8 cellular contexts compared by ENCODE assay signal in the genomic region with DNA sequence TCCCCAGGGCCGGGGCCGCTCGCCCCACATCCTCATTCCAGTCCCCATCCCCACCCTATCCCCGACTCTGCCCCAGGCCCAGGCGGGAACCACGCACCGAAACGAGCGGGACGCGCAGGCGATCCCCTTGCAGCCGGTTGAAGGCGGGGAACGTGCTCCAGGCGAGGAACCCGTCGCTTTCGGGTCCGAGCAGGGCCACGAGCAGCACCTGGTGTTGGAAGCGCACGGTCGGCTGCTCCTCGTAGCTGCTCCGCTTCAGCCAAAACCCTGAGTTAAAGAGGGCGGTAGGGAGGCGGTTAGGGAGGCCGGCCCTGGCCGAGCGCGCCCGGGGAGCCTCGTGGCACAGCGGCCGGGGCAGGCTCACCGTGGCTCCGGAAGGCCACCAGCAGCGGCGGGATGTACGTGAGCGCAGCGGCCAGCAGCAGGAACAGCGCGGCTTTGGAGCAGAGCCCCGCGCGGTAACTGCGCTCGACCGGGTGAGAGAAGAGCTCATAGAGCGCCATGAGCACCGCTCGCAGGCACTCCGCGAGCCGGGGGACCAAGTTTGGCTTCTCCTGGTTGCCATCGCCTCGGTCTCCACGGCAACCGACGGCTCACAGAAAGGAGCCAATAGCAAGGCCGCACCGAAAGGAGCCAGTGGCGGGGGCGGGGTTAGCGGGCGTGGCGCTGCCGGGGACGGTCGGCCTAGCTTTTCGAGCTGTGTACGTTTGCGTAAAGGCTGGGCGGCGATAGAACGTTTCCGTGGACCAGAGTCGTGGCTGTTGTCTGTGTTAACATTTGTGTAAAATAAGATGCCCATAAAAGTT. TPM values are rescaled to one million over a fixed set of nuclear protein-coding genes. Genes with fewer than 3 reads are reported as not detected.
DNase-seq lines count a peak whose midpoint lies in the region; ATAC-seq and TF ChIP-seq lines count a peak whose summit lies in the region.

Gene TMEM231, minus strand, starts transcription at position 546 of the 806 bp plus-strand sequence. Its CDS starts 43 bp downstream, at position 503.

- H3K36me3 Mint-ChIP-seq in naive thymus-derived CD8-positive, alpha-beta T cell = no peaks in the 10 kb centered on the region
- peaks cover 0 to 11% of the 10 kb centered on the region in 2 donors for H3K36me3 Mint-ChIP-seq in stimulated activated naive B cell treated with anti-CD40 and anti-IgM and Interleukin-4, amounts not matched to agents 10 μg/mL and 1 μg/mL and 100 μg/mL, for 72 hours

- peak within 1 kb of the TSS; percentile 87 to 95 (median 93) for H3K27ac Mint-ChIP-seq in naive thymus-derived CD8-positive, alpha-beta T cell
- peak within 1 kb of the TSS; percentile 97 for H3K27ac Mint-ChIP-seq in stimulated activated naive B cell treated with anti-CD40 and anti-IgM and Interleukin-4, amounts not matched to agents 10 μg/mL and 1 μg/mL and 100 μg/mL, for 72 hours

- TF ChIP-seq CTCF in fibroblast of mammary gland (conservative IDR thresholded peaks at IDR 0.05; ENCODE audit: control insufficient read depth, insufficient read depth, low read depth, low read length) = no peak

- peak; percentile 96 for ATAC-seq in GM21619 (IDR thresholded peaks at IDR 0.05; ENCODE audit: unreplicated experiment)
- ATAC-seq in naive thymus-derived CD8-positive, alpha-beta T cell = peak; percentile 94
- peak; percentile 94 to 96 for ATAC-seq in stimulated activated naive B cell treated with anti-CD40 and anti-IgM and Interleukin-4, amounts not matched to agents 10 μg/mL and 1 μg/mL and 100 μg/mL, for 72 hours (replicated peaks)

- H3K4me1 Mint-ChIP-seq in naive thymus-derived CD8-positive, alpha-beta T cell = peaks cover 4 to 13% (median 11%) of the 10 kb centered on the region in 4 donors
- peaks cover 6 to 11% of the 10 kb centered on the region in 2 donors for H3K4me1 Mint-ChIP-seq in stimulated activated naive B cell treated with anti-CD40 and anti-IgM and Interleukin-4, amounts not matched to agents 10 μg/mL and 1 μg/mL and 100 μg/mL, for 72 hours

- no peak for TF ChIP-seq EP300 in Ishikawa (IDR thresholded peaks at IDR 0.05; ENCODE audit: borderline replicate concordance)

- no peak for TF ChIP-seq RAD21 in Ishikawa (IDR thresholded peaks at IDR 0.05; ENCODE audit: low read depth)

- peak; percentile 60 for DNase-seq in DMS79 treated with DMSO at 0.1 percent for 48 hours (lab: John Stamatoyannopoulos, UW)
- peak; percentile 95 for DNase-seq in RKO (ENCODE audit: low spot score)
- peak; percentile 93 to 98 for DNase-seq in activated T-helper 1 cell treated with anti-CD3 and anti-CD28 coated beads, Interleukin-2, amount 50 U/mL, for 16 hours (ENCODE audit: low read depth in 1 of 2, low spot score in 1 of 2)
- peak; percentile 91 for DNase-seq in fibroblast of mammary gland (ENCODE audit: low read depth)
- DNase-seq in naive thymus-derived CD8-positive, alpha-beta T cell = peak; percentile 90 to 98 (median 95)
- DNase-seq in stimulated activated naive B cell treated with anti-CD40 and anti-IgM and Interleukin-4, amounts not matched to agents 10 μg/mL and 1 μg/mL and 100 μg/mL, for 72 hours = peak; percentile 92

- H3K4me3 ChIP-seq in fibroblast of mammary gland (ENCODE audit: control insufficient read depth, low read depth, low read length) = peak within 1 kb of the TSS; percentile 83

- peak within 1 kb of the TSS; percentile 81 to 94 (median 90) for H3K4me3 Mint-ChIP-seq in naive thymus-derived CD8-positive, alpha-beta T cell
- H3K4me3 Mint-ChIP-seq in stimulated activated naive B cell treated with anti-CD40 and anti-IgM and Interleukin-4, amounts not matched to agents 10 μg/mL and 1 μg/mL and 100 μg/mL, for 72 hours = peak within 1 kb of the TSS; percentile 93 to 100

- POLR2A ChIA-PET in naive thymus-derived CD8-positive, alpha-beta T cell (lab: Charles Lee) = interaction anchor here (0.6 to 3.4 kb wide), 8 partner anchors 10 to 122 kb away, joined by 3 to 38 read pairs (median 8); partner anchors contain the start of genes ADAT1, CFDP1, GABARAPL2 and KARS1

- peaks cover 4 to 20% (median 6%) of the 10 kb centered on the region in 5 donors for H3K27me3 Mint-ChIP-seq in naive thymus-derived CD8-positive, alpha-beta T cell
- peaks cover 14 to 15% of the 10 kb centered on the region in 2 donors for H3K27me3 Mint-ChIP-seq in stimulated activated naive B cell treated with anti-CD40 and anti-IgM and Interleukin-4, amounts not matched to agents 10 μg/mL and 1 μg/mL and 100 μg/mL, for 72 hours

- H3K9me3 Mint-ChIP-seq in naive thymus-derived CD8-positive, alpha-beta T cell = no peaks in the 10 kb centered on the region
- H3K9me3 Mint-ChIP-seq in stimulated activated naive B cell treated with anti-CD40 and anti-IgM and Interleukin-4, amounts not matched to agents 10 μg/mL and 1 μg/mL and 100 μg/mL, for 72 hours = no peaks in the 10 kb centered on the region

TF ChIP-seq in Ishikawa, 13 proteins besides CTCF, POLR2A, EP300 and RAD21:
- no peak for TF ChIP-seq CEBPB (IDR thresholded peaks at IDR 0.05)
- TF ChIP-seq EGR1 (IDR thresholded peaks at IDR 0.05) = peak; percentile 58
- TF ChIP-seq TEAD4 (IDR thresholded peaks at IDR 0.05) = no peak
- TF ChIP-seq CREB1 (IDR thresholded peaks at IDR 0.05; ENCODE audit: low read depth) = no peak
- TF ChIP-seq, protein P1, sequence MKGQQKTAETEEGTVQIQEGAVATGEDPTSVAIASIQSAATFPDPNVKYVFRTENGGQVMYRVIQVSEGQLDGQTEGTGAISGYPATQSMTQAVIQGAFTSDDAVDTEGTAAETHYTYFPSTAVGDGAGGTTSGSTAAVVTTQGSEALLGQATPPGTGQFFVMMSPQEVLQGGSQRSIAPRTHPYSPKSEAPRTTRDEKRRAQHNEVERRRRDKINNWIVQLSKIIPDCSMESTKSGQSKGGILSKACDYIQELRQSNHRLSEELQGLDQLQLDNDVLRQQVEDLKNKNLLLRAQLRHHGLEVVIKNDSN (IDR thresholded peaks at IDR 0.05) = no peak
- TF ChIP-seq FOXM1 (IDR thresholded peaks at IDR 0.05; ENCODE audit: borderline replicate concordance, low read depth) = no peak; the same call in 1 of the 2 replicates
- peak; percentile 55 for TF ChIP-seq TAF1 (IDR thresholded peaks at IDR 0.05; ENCODE audit: low read depth)
- no peak for TF ChIP-seq REST (IDR thresholded peaks at IDR 0.05; ENCODE audit: low read depth)
- no peak for TF ChIP-seq ZBTB7A (IDR thresholded peaks at IDR 0.05; ENCODE audit: low read depth)
- TF ChIP-seq MAX (IDR thresholded peaks at IDR 0.05) = peak; percentile 83
- TF ChIP-seq YY1 (IDR thresholded peaks at IDR 0.05; ENCODE audit: low read depth) = no peak
- no peak for TF ChIP-seq NFIC (IDR thresholded peaks at IDR 0.05)
- TF ChIP-seq TCF12 (IDR thresholded peaks at IDR 0.05; ENCODE audit: low read depth) = peak; percentile 5; the same call in 1 of the 2 replicates
TF ChIP-seq in Ishikawa: peak in this region for 4.

RNA-seq across cellular contexts. Expression of gene TMEM231, which starts in this region (rescaled TPM):
- 1 to 10 TPM; 2.4 to 2.9 TPM for total RNA-seq in naive thymus-derived CD8-positive, alpha-beta T cell
- polyA plus RNA-seq in naive thymus-derived CD8-positive, alpha-beta T cell = 1 to 10 TPM in 1 of 3 donors, under 1 TPM in 2; 0.95 to 1.4 (median 0.99) TPM

Comparison
In these comparisons a context has a peak if more than half of its experiments do, and no peak if none do; other contexts are left out.
1. Peak in every context shown above with its lines: DNase-seq, ATAC-seq and H3K4me3 ChIP-seq.